30 cellular contexts compared by ENCODE assay signal in the genomic region with DNA sequence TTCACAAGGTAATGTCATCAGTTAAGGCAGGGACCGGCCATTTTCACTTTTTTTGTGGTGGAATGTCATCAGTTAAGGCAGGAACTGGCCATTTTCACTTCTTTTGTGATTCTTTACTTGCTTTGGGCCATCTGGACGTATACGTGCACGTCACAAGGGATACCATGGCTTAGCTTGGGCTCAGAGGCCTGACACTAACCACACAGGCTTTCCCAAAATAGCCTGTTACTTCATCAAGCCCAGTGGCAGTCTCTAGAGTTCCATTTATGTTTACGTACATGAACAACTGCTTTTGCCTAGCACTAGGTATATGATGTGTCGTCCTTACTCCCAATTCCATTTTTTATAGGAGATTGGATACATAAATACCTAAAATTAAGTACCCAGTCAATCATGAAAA.
"Had no signal": no experiment of that assay in that cellular context is flagged by ENCODE, and none has a peak within 500 bp of the region (broad histone marks: within the 10 kb centered on the region; RNA-seq: fewer than 3 reads in every experiment).

No MANE protein-coding gene starts in this region.

- DNase-seq: activated CD4-positive, alpha-beta T cell treated with anti-CD3 and anti-CD28 coated beads for 36 hours; activated CD4-positive, CD25-positive, alpha-beta regulatory T cell; activated CD8-positive, alpha-beta memory T cell treated with anti-CD3 and anti-CD28 coated beads, Interleukin-2, amount 10 ng/mL, durations not matched to agents 7 days and 5 days; activated CD8-positive, alpha-beta T cell treated with anti-CD3 and anti-CD28 coated beads, Interleukin-2, amount 10 ng/mL, durations not matched to agents 7 days and 5 days; activated effector memory CD4-positive, alpha-beta T cell treated with anti-CD3 and anti-CD28 coated beads, Interleukin-2, amount 50 U/mL, for 16 hours; activated naive CD4-positive, alpha-beta T cell treated with anti-CD3 and anti-CD28 coated beads for 36 hours; activated naive CD8-positive, alpha-beta T cell treated with anti-CD3 and anti-CD28 coated beads for 36 hours; adrenal gland; cortex of kidney; effector memory CD8-positive, alpha-beta T cell; erythroblast; head of caudate nucleus; hypothalamus; immature natural killer cell; kidney; lower lobe of right lung; mucosa of descending colon; nephron progenitor cell; right lobe of liver; stimulated activated CD4-positive, alpha-beta T cell treated with anti-CD3 and anti-CD28 coated beads, Interleukin-15, amount 100 ng/mL, for 24 hours; stimulated activated CD4-positive, alpha-beta T cell treated with anti-CD3 and anti-CD28 coated beads, Interleukin-2, amount 100 ng/mL, for 24 hours; stimulated activated naive CD4-positive, alpha-beta T cell treated with Interleukin-2 at 50 U/mL for 16 hours; T-helper 1 cell; trophoblast cell had no signal

- H3K9me3 Mint-ChIP-seq: activated naive CD8-positive, alpha-beta T cell treated with anti-CD3 and anti-CD28 coated beads for 36 hours; immature natural killer cell; nephron progenitor cell; T-helper 2 cell treated with Interferon-gamma antibody and Interleukin-4, amounts not matched to agents 5 μg/mL and 100 μg/mL, for 36 hours had no signal

- H3K36me3 ChIP-seq: adrenal gland, ascending aorta, lower lobe of right lung, neutrophil, right lobe of liver, thoracic aorta had no signal

- H3K4me3 ChIP-seq: adrenal gland, ascending aorta, lower lobe of right lung, mucosa of descending colon, right lobe of liver, thoracic aorta had no signal

- H3K4me1 Mint-ChIP-seq: activated CD8-positive, alpha-beta memory T cell treated with anti-CD3 and anti-CD28 coated beads, Interleukin-2, amount 10 ng/mL, durations not matched to agents 7 days and 5 days; activated naive CD8-positive, alpha-beta T cell treated with anti-CD3 and anti-CD28 coated beads for 36 hours; brain; immature natural killer cell had no signal

- H3K27me3 Mint-ChIP-seq: activated CD8-positive, alpha-beta memory T cell treated with anti-CD3 and anti-CD28 coated beads, Interleukin-2, amount 10 ng/mL, durations not matched to agents 7 days and 5 days; effector memory CD8-positive, alpha-beta T cell had no signal

- H3K4me3 Mint-ChIP-seq: activated CD4-positive, alpha-beta T cell treated with anti-CD3 and anti-CD28 coated beads for 36 hours; activated CD8-positive, alpha-beta memory T cell treated with anti-CD3 and anti-CD28 coated beads, Interleukin-2, amount 10 ng/mL, durations not matched to agents 7 days and 5 days; activated CD8-positive, alpha-beta T cell treated with anti-CD3 and anti-CD28 coated beads, Interleukin-2, amount 10 ng/mL, durations not matched to agents 7 days and 5 days; activated naive CD4-positive, alpha-beta T cell treated with anti-CD3 and anti-CD28 coated beads for 36 hours; activated naive CD8-positive, alpha-beta T cell treated with anti-CD3 and anti-CD28 coated beads for 36 hours; brain; effector memory CD8-positive, alpha-beta T cell; immature natural killer cell; nephron progenitor cell; T-helper 2 cell treated with Interferon-gamma antibody and Interleukin-4, amounts not matched to agents 5 μg/mL and 100 μg/mL, for 36 hours had no signal

- H3K27ac Mint-ChIP-seq: activated CD4-positive, alpha-beta T cell treated with anti-CD3 and anti-CD28 coated beads for 36 hours; activated CD8-positive, alpha-beta memory T cell treated with anti-CD3 and anti-CD28 coated beads, Interleukin-2, amount 10 ng/mL, durations not matched to agents 7 days and 5 days; activated CD8-positive, alpha-beta T cell treated with anti-CD3 and anti-CD28 coated beads, Interleukin-2, amount 10 ng/mL, durations not matched to agents 7 days and 5 days; activated naive CD4-positive, alpha-beta T cell treated with anti-CD3 and anti-CD28 coated beads for 36 hours; activated naive CD8-positive, alpha-beta T cell treated with anti-CD3 and anti-CD28 coated beads for 36 hours; effector memory CD8-positive, alpha-beta T cell; immature natural killer cell; nephron progenitor cell; T-helper 2 cell treated with Interferon-gamma antibody and Interleukin-4, amounts not matched to agents 5 μg/mL and 100 μg/mL, for 36 hours had no signal

- H3K36me3 Mint-ChIP-seq: activated CD8-positive, alpha-beta memory T cell treated with anti-CD3 and anti-CD28 coated beads, Interleukin-2, amount 10 ng/mL, durations not matched to agents 7 days and 5 days; activated naive CD8-positive, alpha-beta T cell treated with anti-CD3 and anti-CD28 coated beads for 36 hours; brain; immature natural killer cell had no signal

- H3K4me1 ChIP-seq: lower lobe of right lung, right lobe of liver had no signal

- H3K27me3 ChIP-seq: adrenal gland, ascending aorta, neutrophil, right lobe of liver had no signal

- H3K27ac ChIP-seq: adrenal gland, ascending aorta, lower lobe of right lung, neutrophil, right lobe of liver, thoracic aorta had no signal

- ATAC-seq: activated CD4-positive, alpha-beta T cell treated with anti-CD3 and anti-CD28 coated beads for 36 hours; activated CD8-positive, alpha-beta memory T cell treated with anti-CD3 and anti-CD28 coated beads, Interleukin-2, amount 10 ng/mL, durations not matched to agents 7 days and 5 days; activated CD8-positive, alpha-beta T cell treated with anti-CD3 and anti-CD28 coated beads, Interleukin-2, amount 10 ng/mL, durations not matched to agents 7 days and 5 days; effector memory CD8-positive, alpha-beta T cell; left lobe of liver; lower lobe of right lung; mucosa of descending colon; right lobe of liver had no signal

- H3K9me3 ChIP-seq: adrenal gland, ascending aorta, lower lobe of right lung, mucosa of descending colon, neutrophil, right lobe of liver, thoracic aorta had no signal
